Comparison of ENCODE assay signal across 36 cellular contexts in genomic region chr9:97553841-97554240, GRCh38. TPM values are rescaled to one million over a fixed set of nuclear protein-coding genes. Genes with fewer than 3 reads are reported as not detected.
"Had no signal": no experiment of that assay in that cellular context is flagged by ENCODE, and none has a peak within 500 bp of the region (broad histone marks: within the 10 kb centered on the region; RNA-seq: fewer than 3 reads in every experiment).

No MANE protein-coding gene starts in this region.

- H3K4me3 ChIP-seq: PC-9 had no signal

- ATAC-seq: activated naive CD4-positive, alpha-beta T cell treated with anti-CD3 and anti-CD28 coated beads, Interleukin-2, amount 50 U/mL, for 72 hours; activated T-cell treated with anti-CD3 and anti-CD28 coated beads, Interleukin-2, amount 50 U/mL, for 4 hours; Right ventricle myocardium inferior had no signal

- H3K27ac ChIP-seq: brain microvascular endothelial cell, PC-9, RWPE1, VCaP had no signal

- H3K27me3 ChIP-seq: brain microvascular endothelial cell had no signal

- H3K36me3 ChIP-seq: brain microvascular endothelial cell had no signal

- DNase-seq: activated B cell treated with CpG ODN at 0.5 μM for 24 hours; activated CD4-positive, alpha-beta memory T cell treated with anti-CD3 and anti-CD28 coated beads for 36 hours; activated CD4-positive, alpha-beta T cell treated with anti-CD3 and anti-CD28 coated beads for 4 hours; activated CD4-positive, alpha-beta T cell treated with anti-CD3 and anti-CD28 coated beads, Interleukin-2, amount 50 U/mL, for 1 hour; activated CD4-positive, CD25-positive, alpha-beta regulatory T cell treated with anti-CD3 and anti-CD28 coated beads, Interleukin-2, amount 50 U/mL, for 72 hours; activated CD8-positive, alpha-beta memory T cell treated with anti-CD3 and anti-CD28 coated beads, Interleukin-2, amount 50 U/mL, for 4 hours; activated gamma-delta T cell treated with Interleukin-2 at 50 U/mL for 16 hours; activated naive CD4-positive, alpha-beta T cell treated with anti-CD3 and anti-CD28 coated beads for 36 hours; activated T-cell treated with anti-CD3 and anti-CD28 coated beads for 4 hours; activated T-cell treated with anti-CD3 and anti-CD28 coated beads, Interleukin-2, amount 50 U/mL, for 4 hours; anterior cingulate cortex; brain microvascular endothelial cell; Kasumi-1; KG1; MM.1S; NCI-H1092 treated with DMSO at 0.1 percent for 48 hours; NCI-H1417; NCI-H146; NCI-H187; NCI-H2029 treated with DMSO at 0.1 percent for 48 hours; NCI-H2107; NCI-H2171; NCI-H510A; NCI-H526; NCI-H748 treated with DMSO at 0.1 percent for 48 hours; NK-92 treated with Interleukin-12 subunit alpha and Interleukin-12 subunit beta, amount 100 ng/mL, for 24 hours; PC-9; SW 1271; T-helper 1 cell; T-helper 2 cell; T-helper 9 cell had no signal

RNA-seq across cellular contexts. Expression of gene TMOD1, which starts 52.4 kb away (rescaled TPM):
- total RNA-seq: OCI-LY7 had no signal
